14 cellular contexts compared by ENCODE assay signal in genomic region chrX:68944211-68944610, GRCh38.
"Had no signal": no experiment of that assay in that cellular context is flagged by ENCODE, and none has a peak within 500 bp of the region (broad histone marks: within the 10 kb centered on the region; RNA-seq: fewer than 3 reads in every experiment).

No MANE protein-coding gene starts in this region.

- H3K27ac ChIP-seq: lower lobe of right lung had no signal

- H3K36me3 ChIP-seq: lower lobe of right lung had no signal

- ATAC-seq: activated CD4-positive, alpha-beta T cell treated with anti-CD3 and anti-CD28 coated beads for 36 hours; activated T-cell treated with anti-CD3 and anti-CD28 coated beads, Interleukin-2, amount 50 U/mL, for 72 hours; left lobe of liver; lower lobe of right lung had no signal

- H3K4me1 ChIP-seq: lower lobe of right lung had no signal

- H3K4me3 ChIP-seq: lower lobe of right lung had no signal

- H3K9me3 ChIP-seq: lower lobe of right lung had no signal

- DNase-seq: activated B cell treated with CpG ODN at 0.5 μM for 24 hours; activated CD4-positive, alpha-beta T cell treated with anti-CD3 and anti-CD28 coated beads for 36 hours; activated CD4-positive, alpha-beta T cell treated with anti-CD3 and anti-CD28 coated beads, Interleukin-2, amount 50 U/mL, for 4 hours; activated effector memory CD4-positive, alpha-beta T cell treated with anti-CD3 and anti-CD28 coated beads, Interleukin-2, amount 50 U/mL, for 16 hours; activated naive CD4-positive, alpha-beta T cell treated with anti-CD3 and anti-CD28 coated beads, Interleukin-2, amount 10 ng/mL, durations not matched to agents 7 days and 5 days; activated T-cell treated with anti-CD3 and anti-CD28 coated beads, Interleukin-2, amount 50 U/mL, for 72 hours; amygdala; cerebellar nuclear complex; erythroblast; foreskin fibroblast; lower lobe of right lung; stimulated activated CD4-positive, alpha-beta T cell treated with anti-CD3 and anti-CD28 coated beads, Interleukin-4, amount 100 ng/mL, for 24 hours; stimulated activated naive CD4-positive, alpha-beta T cell treated with Interleukin-2 at 50 U/mL for 16 hours had no signal
